ENCODE assay signal across 9 cellular contexts in genomic region chr10:5692476-5693358, GRCh38. TPM values are rescaled to one million over a fixed set of nuclear protein-coding genes. Genes with fewer than 3 reads are reported as not detected.
DNase-seq lines count a peak whose midpoint lies in the region; ATAC-seq and TF ChIP-seq lines count a peak whose summit lies in the region.
"Had no signal": no experiment of that assay in that cellular context is flagged by ENCODE, and none has a peak within 500 bp of the region (broad histone marks: within the 10 kb centered on the region; RNA-seq: fewer than 3 reads in every experiment).

No MANE protein-coding gene starts in this region.

- TF ChIP-seq POLR2A in GM19193 (IDR thresholded peaks at IDR 0.05; ENCODE audit: extremely low read depth, insufficient read depth, insufficient read length) = peak; percentile 34

- TF ChIP-seq CTCF in A673 (conservative IDR thresholded peaks at IDR 0.05; ENCODE audit: low read depth, low read length) (no peak), dorsolateral prefrontal cortex (IDR thresholded peaks at IDR 0.05 in 54 of 56, conservative IDR thresholded peaks at IDR 0.05 in 2 of 56; ENCODE audit: low read depth in 1 of 56, partially characterized antibody in 56 of 56) (peak in 2 of 56 donors; percentile 12 to 15), lower lobe of right lung (IDR thresholded peaks at IDR 0.05) (no peak)

- POLR2A ChIA-PET in A673 (lab: Charles Lee; ENCODE audit: low non-redundant PET) = no interaction called here

- H3K27ac ChIP-seq in A673 (ENCODE audit: low read depth, low read length, poor library complexity, severe bottlenecking) (peak overlapping the region; percentile 79), dorsolateral prefrontal cortex (peak overlapping the region in 45 of 59 donors; percentile 13 to 81 (median 56)), lower lobe of right lung (peak overlapping the region; percentile 61)
- H3K27ac ChIP-seq: C4-2B had no signal

- H3K9me3 ChIP-seq in A673 (ENCODE audit: low read depth, low read length, poor library complexity, severe bottlenecking) (no peaks in the 10 kb centered on the region), lower lobe of right lung (no peaks in the 10 kb centered on the region)

- H3K27me3 ChIP-seq in A673 (replicated peaks; ENCODE audit: insufficient read depth, low read depth, low read length, poor library complexity) (no peaks in the 10 kb centered on the region), dorsolateral prefrontal cortex (no peaks in the 10 kb centered on the region), lower lobe of right lung (ENCODE audit: low read depth) (no peaks in the 10 kb centered on the region)

- DNase-seq in A673 (ENCODE audit: low spot score) (peak; percentile 65), dorsolateral prefrontal cortex (peak in 9 of 10 donors; percentile 19 to 61 (median 31)), lower lobe of right lung (peak; percentile 78), NCI-H446 (lab: John Stamatoyannopoulos, UW) (no peak)
- DNase-seq in activated CD4-positive, alpha-beta T cell treated with anti-CD3 and anti-CD28 coated beads, Interleukin-2, amount 50 U/mL, for 1 hour = peak; percentile 68
- DNase-seq in stimulated activated CD4-positive, alpha-beta T cell treated with anti-CD3 and anti-CD28 coated beads, TNF-alpha, amount 100 ng/mL, for 48 hours (ENCODE audit: low read depth in 3 of 3) = peak; percentile 15 to 56 (median 44)

- CTCF ChIA-PET in A673 (lab: Charles Lee) = no interaction called here

- H3K36me3 ChIP-seq in A673 (ENCODE audit: insufficient read depth, low read length, poor library complexity, severe bottlenecking) (no peaks in the 10 kb centered on the region), lower lobe of right lung (no peaks in the 10 kb centered on the region)

- H3K4me3 ChIP-seq in A673 (ENCODE audit: low read depth, low read length, poor library complexity, severe bottlenecking) (peak overlapping the region; percentile 52), dorsolateral prefrontal cortex (peak overlapping the region; percentile 48 to 84 (median 69)), lower lobe of right lung (peak overlapping the region; percentile 54)

- H3K4me1 ChIP-seq in A673 (ENCODE audit: insufficient read depth, low read length, poor library complexity, severe bottlenecking) = peaks cover 21% of the 10 kb centered on the region
- H3K4me1 ChIP-seq in lower lobe of right lung = peaks cover 23% of the 10 kb centered on the region

- peak; percentile 88 for ATAC-seq in HG03354 (IDR thresholded peaks at IDR 0.05; ENCODE audit: poor library complexity, severe bottlenecking, unreplicated experiment)
- peak; percentile 93 to 94 for ATAC-seq in lower lobe of right lung

- intact Hi-C loops in A673 (cut with micrococcal nuclease; ENCODE audit: unreplicated experiment) = no loop called here
- intact Hi-C loops in dorsolateral prefrontal cortex (cut with DNase I) = loop anchor here in 1 of 2 donors (5.0 kb wide), 1 partner anchor 120 kb away; the partner anchor contains the start of gene GDI2
- intact Hi-C loops in lower lobe of right lung (cut with DNase I) = no loop called here

- BruUV-seq in A673 (replicated peaks; lab: Mats Ljungman, UMichigan) = no TSS peak

RNA-seq across cellular contexts. Expression of gene TASOR2, which starts 8.1 kb away (rescaled TPM):
- total RNA-seq in A673 (2021) (82.5 and 94.5 TPM in 2 replicates), dorsolateral prefrontal cortex (10 to 100 TPM; 41.9 to 87.9 (median 67.5) TPM), lower lobe of right lung (48.9 TPM)

RNA-seq across cellular contexts. Expression of gene ASB13, which starts 26.3 kb away (rescaled TPM):
- total RNA-seq in A673 (2021) (11.9 and 17.8 TPM in 2 replicates), dorsolateral prefrontal cortex (10 to 100 TPM; 21.6 to 57.5 (median 36.3) TPM), lower lobe of right lung (27.6 TPM)

Comparison
In these comparisons a context has a peak if more than half of its experiments do, and no peak if none do; other contexts are left out.
1. DNase-seq: peak in A673 (single experiment), activated CD4-positive, alpha-beta T cell treated with anti-CD3 and anti-CD28 coated beads, Interleukin-2, amount 50 U/mL, for 1 hour (single experiment), dorsolateral prefrontal cortex (9 of 10), lower lobe of right lung (single experiment) and stimulated activated CD4-positive, alpha-beta T cell treated with anti-CD3 and anti-CD28 coated beads, TNF-alpha, amount 100 ng/mL, for 48 hours (3 of 3); none in NCI-H446 (0 of 2).
2. Peak in every context shown above with its lines, with median percentiles within 50 percentile points of each other: H3K27ac ChIP-seq and H3K4me3 ChIP-seq.